Comparison of ENCODE assay signal across 12 cellular contexts in genomic region chr13:98489446-98490194, GRCh38.
A peak's percentile ranks its signal among the peaks of the same experiment; 100 is the strongest.
DNase-seq lines count a peak whose midpoint lies in the region; ATAC-seq and TF ChIP-seq lines count a peak whose summit lies in the region.
"Had no signal": no experiment of that assay in that cellular context is flagged by ENCODE, and none has a peak within 500 bp of the region (broad histone marks: within the 10 kb centered on the region; RNA-seq: fewer than 3 reads in every experiment).

No MANE protein-coding gene starts in this region.

- H3K4ac ChIP-seq in H9 (ENCODE audit: low read depth, low read length), result no peak overlapping the region

- H3K23me2 ChIP-seq in H9 (ENCODE audit: insufficient read length, low read depth, low read length, poor library complexity, severe bottlenecking), result no peaks in the 10 kb centered on the region

- ATAC-seq in HG02610 (IDR thresholded peaks at IDR 0.05; ENCODE audit: unreplicated experiment) (no peak), GM21737 (IDR thresholded peaks at IDR 0.05; ENCODE audit: unreplicated experiment) (no peak)
- ATAC-seq: activated CD4-positive, CD25-positive, alpha-beta regulatory T cell treated with anti-CD3 and anti-CD28 coated beads, Interleukin-2, amount 50 U/mL, for 24 hours had no signal

- no peak overlapping the region for H2BK20ac ChIP-seq in H9 (ENCODE audit: low read depth, low read length, poor library complexity, severe bottlenecking)

- H3K27me3 ChIP-seq in H9 (ENCODE audit: insufficient read depth, low read length), result no peaks in the 10 kb centered on the region
- no peaks in the 10 kb centered on the region for H3K27me3 ChIP-seq in OCI-LY3 (ENCODE audit: low read depth, low read length)
- H3K27me3 ChIP-seq in sigmoid colon, result no peaks in the 10 kb centered on the region

- no peak overlapping the region for H3T11ph ChIP-seq in H9 (ENCODE audit: low read length)

- H2BK5ac ChIP-seq in H9 (ENCODE audit: insufficient read length, low read length), result no peak overlapping the region

- H3K79me1 ChIP-seq in H9 (ENCODE audit: insufficient read depth, low read depth, low read length, poor library complexity, severe bottlenecking), result peaks cover 3% of the 10 kb centered on the region

- H3K36me3 ChIP-seq in OCI-LY3 (replicated peaks; ENCODE audit: low read depth, low read length), result no peaks in the 10 kb centered on the region
- no peaks in the 10 kb centered on the region for H3K36me3 ChIP-seq in sigmoid colon

- H2AFZ ChIP-seq in H9 (ENCODE audit: low read length) (no peak overlapping the region), OCI-LY3 (ENCODE audit: low read depth, low read length) (no peak overlapping the region)

- H3K36me3 Mint-ChIP-seq in H9 (ENCODE audit: insufficient read depth in 1 of 3, low read depth in 3 of 3) (no peaks in the 10 kb centered on the region; a peak in 1 of 7 replicates), glutamatergic neuron (ENCODE audit: unreplicated experiment) (no peaks in the 10 kb centered on the region)

- H3K9me3 Mint-ChIP-seq in H9 (no peaks in the 10 kb centered on the region), glutamatergic neuron (ENCODE audit: unreplicated experiment) (peaks cover 20% of the 10 kb centered on the region)
- H3K9me3 Mint-ChIP-seq: activated naive CD4-positive, alpha-beta T cell treated with anti-CD3 and anti-CD28 coated beads for 36 hours had no signal

- WGBS in H9 (ENCODE audit: extremely low coverage, insufficient read length, low lambda C conversion rate), result no CpG with 5 or more reads among the region's 8 CpGs
- 84 to 85% methylated on average over 8 of the region's 8 CpGs for WGBS in sigmoid colon, 2 donors

- no peak overlapping the region for H3K23ac ChIP-seq in H9 (ENCODE audit: insufficient read length, low read depth, low read length)

- no peak overlapping the region for H3K56ac ChIP-seq in H9 (ENCODE audit: insufficient read length, low read depth, low read length)

- H3K4me3 Mint-ChIP-seq in H9, result no peak overlapping the region
- peak overlapping the region; percentile 36 for H3K4me3 Mint-ChIP-seq in glutamatergic neuron (ENCODE audit: unreplicated experiment)
- H3K4me3 Mint-ChIP-seq: activated naive CD4-positive, alpha-beta T cell treated with anti-CD3 and anti-CD28 coated beads for 36 hours had no signal

- H2BK15ac ChIP-seq in H9 (ENCODE audit: low read depth, low read length), result no peak overlapping the region

- no peak overlapping the region for H4K5ac ChIP-seq in H9 (ENCODE audit: insufficient read length, low read depth, low read length)

- H3K18ac ChIP-seq in H9 (ENCODE audit: insufficient read length, low read depth, low read length), result no peak overlapping the region

- H4K8ac ChIP-seq in H9 (replicated peaks; ENCODE audit: insufficient read length, low read depth, low read length), result no peak overlapping the region

- H4K20me1 ChIP-seq in H9 (ENCODE audit: control insufficient read depth, insufficient read depth, insufficient read length) (no peaks in the 10 kb centered on the region), OCI-LY3 (ENCODE audit: insufficient read depth, low read length) (peaks cover 91% of the 10 kb centered on the region)

- no peak overlapping the region for H2AK5ac ChIP-seq in H9 (ENCODE audit: insufficient read length, low read length)

- intact Hi-C loops in sigmoid colon (cut with DNase I), result no loop called here

- no peak overlapping the region for H2BK120ac ChIP-seq in H9 (ENCODE audit: low read depth, low read length, poor library complexity, severe bottlenecking)

- peaks cover 76 to 84% of the 10 kb centered on the region in 2 experiments for H3K4me1 Mint-ChIP-seq in H9
- peaks cover 78% of the 10 kb centered on the region for H3K4me1 Mint-ChIP-seq in glutamatergic neuron (ENCODE audit: low read depth, unreplicated experiment)

- no peak overlapping the region for H4K91ac ChIP-seq in H9 (ENCODE audit: insufficient read length, low read depth, low read length)

- H3K79me2 ChIP-seq in H9 (ENCODE audit: insufficient read depth, low read length) (peaks cover 29% of the 10 kb centered on the region; the same call in 1 of the 2 replicates), OCI-LY3 (ENCODE audit: low read length) (peaks cover 84% of the 10 kb centered on the region)

- H3K9me3 ChIP-seq in H9 (ENCODE audit: control insufficient read depth, low read depth, low read length) (no peaks in the 10 kb centered on the region), OCI-LY3 (ENCODE audit: insufficient read depth, low read length) (no peaks in the 10 kb centered on the region), sigmoid colon (no peaks in the 10 kb centered on the region)

- DNase-seq in H9 (no peak), glutamatergic neuron (no peak), sigmoid colon (no peak), DMS153 (lab: John Stamatoyannopoulos, UW) (no peak)
- DNase-seq: activated naive CD4-positive, alpha-beta T cell treated with anti-CD3 and anti-CD28 coated beads for 36 hours; kidney glomerular epithelial cell; stimulated activated CD4-positive, alpha-beta T cell treated with anti-CD3 and anti-CD28 coated beads, Interleukin-1b, Interleukin-23, amount 100 ng/mL, for 48 hours; stimulated activated naive CD4-positive, alpha-beta T cell treated with Interleukin-2 at 50 U/mL for 16 hours had no signal

- H3K4me2 ChIP-seq in H9 (ENCODE audit: insufficient read depth, insufficient read length, low read length) (no peak overlapping the region), OCI-LY3 (ENCODE audit: low read length) (peak overlapping the region; percentile 63)

- peak overlapping the region; percentile 37; the same call in 1 of the 2 replicates for H3K14ac ChIP-seq in H9 (ENCODE audit: insufficient read depth, low read length)

- TF ChIP-seq CTCF in H9 (conservative IDR thresholded peaks at IDR 0.05) (no peak), OCI-LY3 (IDR thresholded peaks at IDR 0.05; ENCODE audit: low read depth, low read length) (no peak), glutamatergic neuron (IDR thresholded peaks at IDR 0.05; ENCODE audit: partially characterized antibody, unreplicated experiment) (no peak), sigmoid colon (IDR thresholded peaks at IDR 0.05) (no peak)

- H3K27ac ChIP-seq in H9 (ENCODE audit: insufficient read length, low read depth, low read length), result no peak overlapping the region
- no peak overlapping the region for H3K27ac ChIP-seq in OCI-LY3 (ENCODE audit: low read length)
- peak overlapping the region in 3 of 4 donors; percentile 45 to 88 (median 84) for H3K27ac ChIP-seq in sigmoid colon

- H3K27ac Mint-ChIP-seq in H9 (peak overlapping the region; percentile 10 to 24 (median 18); a peak in 5 of 7 replicates), glutamatergic neuron (ENCODE audit: unreplicated experiment) (peak overlapping the region; percentile 25)
- H3K27ac Mint-ChIP-seq: activated naive CD4-positive, alpha-beta T cell treated with anti-CD3 and anti-CD28 coated beads for 36 hours had no signal

- no peak overlapping the region for H2BK12ac ChIP-seq in H9 (ENCODE audit: insufficient read length, low read depth, low read length)

- no peak overlapping the region for H3K9ac ChIP-seq in H9 (ENCODE audit: extremely low read depth, insufficient read length, low read length)
- H3K9ac ChIP-seq in OCI-LY3 (ENCODE audit: low read length), result no peak overlapping the region

- no peak for TF ChIP-seq EP300 in sigmoid colon (IDR thresholded peaks at IDR 0.05)

- H3K4me3 ChIP-seq in OCI-LY3 (ENCODE audit: low read length) (0 out of 2 replicates have a peak overlapping the region, but pooled peaks have one; percentile 30), sigmoid colon (no peak overlapping the region)

- no peak for TF ChIP-seq POLR2A in sigmoid colon (IDR thresholded peaks at IDR 0.05)

- peaks cover 6% of the 10 kb centered on the region; the same call in 1 of the 2 replicates for H3K4me1 ChIP-seq in H9 (ENCODE audit: insufficient read depth, low read length)
- H3K4me1 ChIP-seq in OCI-LY3 (ENCODE audit: low read length), result peaks cover 35% of the 10 kb centered on the region
- peaks cover 0 to 100% (median 90%) of the 10 kb centered on the region in 4 donors for H3K4me1 ChIP-seq in sigmoid colon

- H3K27me3 Mint-ChIP-seq in H9 (ENCODE audit: low read depth) (no peaks in the 10 kb centered on the region), glutamatergic neuron (ENCODE audit: unreplicated experiment) (peaks cover 12% of the 10 kb centered on the region)

Comparison
In these comparisons a context has a peak if more than half of its experiments do, and no peak if none do; other contexts are left out.
1. H3K27ac ChIP-seq: peak in sigmoid colon (3 of 4); none in H9 (single experiment) and OCI-LY3 (single experiment).